Comparison of ENCODE assay signal across 21 cellular contexts in the genomic region with DNA sequence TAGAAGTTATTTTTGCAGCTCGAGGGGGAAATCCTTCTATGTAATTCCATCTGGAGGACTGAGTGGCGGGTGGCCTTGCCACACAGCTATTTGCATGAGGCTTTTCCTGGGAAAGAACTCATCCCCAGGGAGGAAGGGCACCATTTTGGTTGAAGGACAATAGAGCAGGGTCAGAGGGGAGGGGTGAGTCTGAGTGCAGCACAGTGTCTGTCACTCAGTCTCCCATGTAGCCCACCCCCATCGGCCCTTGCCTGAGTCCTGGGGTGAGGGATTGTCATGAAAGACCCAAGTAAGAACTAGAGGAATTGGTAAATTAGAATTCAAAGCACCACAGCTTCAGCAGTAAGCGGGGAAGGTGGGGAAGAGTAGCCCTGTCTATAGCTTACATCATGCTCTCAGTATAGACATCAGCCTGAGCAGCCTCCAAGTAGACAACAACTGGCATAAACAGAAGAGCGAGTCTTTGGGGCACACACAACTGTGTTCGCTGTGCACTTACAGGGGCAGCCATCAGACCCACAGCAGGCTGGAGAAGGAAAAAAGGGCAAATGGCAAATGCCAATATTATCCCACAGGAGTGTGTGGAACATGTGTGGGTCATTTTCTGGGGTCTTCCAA.
DNase-seq lines count a peak whose midpoint lies in the region; ATAC-seq and TF ChIP-seq lines count a peak whose summit lies in the region.
"Had no signal": no experiment of that assay in that cellular context is flagged by ENCODE, and none has a peak within 500 bp of the region (broad histone marks: within the 10 kb centered on the region; RNA-seq: fewer than 3 reads in every experiment).

No MANE protein-coding gene starts in this region.

- H3K4me1 ChIP-seq in ES-I3 (ENCODE audit: insufficient read depth, low read length) (peaks cover 42% of the 10 kb centered on the region), right atrium auricular region (peaks cover 0 to 17% of the 10 kb centered on the region in 2 donors)
- H3K4me1 ChIP-seq: vagina had no signal

- H3K9me3 ChIP-seq in ES-I3 (ENCODE audit: control insufficient read depth, insufficient read depth, low read length) (no peaks in the 10 kb centered on the region), right atrium auricular region (peaks cover 0 to 4% of the 10 kb centered on the region in 2 donors)
- H3K9me3 ChIP-seq: esophagus muscularis mucosa, sigmoid colon, vagina had no signal

- H3K4me3 Mint-ChIP-seq in chondrocyte (ENCODE audit: unreplicated experiment) (no peak overlapping the region), nephron progenitor cell (no peak overlapping the region), progenitor cell of endocrine pancreas (ENCODE audit: low read depth) (no peak overlapping the region), MCF 10A (ENCODE audit: unreplicated experiment) (no peak overlapping the region)
- H3K4me3 Mint-ChIP-seq: activated CD8-positive, alpha-beta T cell treated with anti-CD3 and anti-CD28 coated beads, Interleukin-2, amount 10 ng/mL, durations not matched to agents 7 days and 5 days; activated naive CD4-positive, alpha-beta T cell treated with anti-CD3 and anti-CD28 coated beads, Interleukin-2, amount 10 ng/mL, durations not matched to agents 7 days and 5 days; activated T-cell treated with anti-CD3 and anti-CD28 coated beads, Interleukin-2, amount 50 U/mL, for 24 hours; CD4-positive, CD25-positive, alpha-beta regulatory T cell had no signal

- no peaks in the 10 kb centered on the region for H3K27me3 Mint-ChIP-seq in chondrocyte (ENCODE audit: low read depth)
- peaks cover 4% of the 10 kb centered on the region for H3K27me3 Mint-ChIP-seq in nephron progenitor cell (ENCODE audit: low read depth, poor library complexity)
- no peaks in the 10 kb centered on the region for H3K27me3 Mint-ChIP-seq in progenitor cell of endocrine pancreas
- no peaks in the 10 kb centered on the region for H3K27me3 Mint-ChIP-seq in MCF 10A (ENCODE audit: insufficient read depth, unreplicated experiment)

- H3K9me3 Mint-ChIP-seq in chondrocyte (ENCODE audit: low read depth) (no peaks in the 10 kb centered on the region), nephron progenitor cell (peaks cover 3% of the 10 kb centered on the region), progenitor cell of endocrine pancreas (ENCODE audit: low read depth) (no peaks in the 10 kb centered on the region), MCF 10A (ENCODE audit: unreplicated experiment) (no peaks in the 10 kb centered on the region)
- H3K9me3 Mint-ChIP-seq: activated naive CD4-positive, alpha-beta T cell treated with anti-CD3 and anti-CD28 coated beads, Interleukin-2, amount 10 ng/mL, durations not matched to agents 7 days and 5 days; activated T-cell treated with anti-CD3 and anti-CD28 coated beads, Interleukin-2, amount 50 U/mL, for 24 hours had no signal

- H3K4me1 Mint-ChIP-seq in chondrocyte (ENCODE audit: low read depth): peaks cover 23% of the 10 kb centered on the region
- peaks cover 14% of the 10 kb centered on the region for H3K4me1 Mint-ChIP-seq in nephron progenitor cell
- H3K4me1 Mint-ChIP-seq in progenitor cell of endocrine pancreas (ENCODE audit: low read depth): no peaks in the 10 kb centered on the region
- no peaks in the 10 kb centered on the region for H3K4me1 Mint-ChIP-seq in MCF 10A (ENCODE audit: insufficient read depth, unreplicated experiment)
- H3K4me1 Mint-ChIP-seq: activated naive CD4-positive, alpha-beta T cell treated with anti-CD3 and anti-CD28 coated beads, Interleukin-2, amount 10 ng/mL, durations not matched to agents 7 days and 5 days; CD4-positive, CD25-positive, alpha-beta regulatory T cell had no signal

- H3K27ac ChIP-seq in right atrium auricular region: peak overlapping the region; percentile 14 to 23
- H3K27ac ChIP-seq: vagina had no signal

- H3K27ac Mint-ChIP-seq in chondrocyte (ENCODE audit: unreplicated experiment): peak overlapping the region; percentile 34
- H3K27ac Mint-ChIP-seq in nephron progenitor cell: no peak overlapping the region
- H3K27ac Mint-ChIP-seq in progenitor cell of endocrine pancreas: no peak overlapping the region
- H3K27ac Mint-ChIP-seq in MCF 10A (ENCODE audit: low read depth, unreplicated experiment): no peak overlapping the region
- H3K27ac Mint-ChIP-seq: activated CD8-positive, alpha-beta T cell treated with anti-CD3 and anti-CD28 coated beads, Interleukin-2, amount 10 ng/mL, durations not matched to agents 7 days and 5 days; activated naive CD4-positive, alpha-beta T cell treated with anti-CD3 and anti-CD28 coated beads, Interleukin-2, amount 10 ng/mL, durations not matched to agents 7 days and 5 days; activated T-cell treated with anti-CD3 and anti-CD28 coated beads, Interleukin-2, amount 50 U/mL, for 24 hours; CD4-positive, CD25-positive, alpha-beta regulatory T cell had no signal

- POLR2A ChIA-PET in MCF 10A (lab: Yijun Ruan, JAX): interaction anchor here (1.1 kb wide), 1 partner anchor 171 kb away, joined by 3 read pairs; no protein-coding TSS in a partner anchor

- no peak for ATAC-seq in GM21360 (IDR thresholded peaks at IDR 0.05; ENCODE audit: unreplicated experiment)
- ATAC-seq: activated CD8-positive, alpha-beta T cell treated with anti-CD3 and anti-CD28 coated beads, Interleukin-2, amount 10 ng/mL, durations not matched to agents 7 days and 5 days had no signal

- no peaks in the 10 kb centered on the region for H3K27me3 ChIP-seq in right atrium auricular region
- H3K27me3 ChIP-seq: esophagus muscularis mucosa, sigmoid colon, vagina had no signal

- H3K36me3 ChIP-seq in ES-I3 (ENCODE audit: insufficient read depth, low read length): no peaks in the 10 kb centered on the region
- H3K36me3 ChIP-seq in right atrium auricular region: peaks cover 5% of the 10 kb centered on the region
- H3K36me3 ChIP-seq: esophagus muscularis mucosa, sigmoid colon, vagina had no signal

- no peak for DNase-seq in chondrocyte (ENCODE audit: low spot score)
- no peak for DNase-seq in right atrium auricular region (ENCODE audit: low spot score)
- peak; percentile 4 for DNase-seq in nephron progenitor cell
- DNase-seq in progenitor cell of endocrine pancreas (ENCODE audit: low spot score, unreplicated experiment): no peak
- no peak for DNase-seq in MCF 10A (ENCODE audit: unreplicated experiment)
- no peak for DNase-seq in mesenteric fat pad (ENCODE audit: low spot score)
- DNase-seq: activated CD8-positive, alpha-beta T cell treated with anti-CD3 and anti-CD28 coated beads, Interleukin-2, amount 10 ng/mL, durations not matched to agents 7 days and 5 days; activated naive CD4-positive, alpha-beta T cell treated with anti-CD3 and anti-CD28 coated beads, Interleukin-2, amount 10 ng/mL, durations not matched to agents 7 days and 5 days; activated T-cell treated with anti-CD3 and anti-CD28 coated beads, Interleukin-2, amount 50 U/mL, for 24 hours; CD4-positive, CD25-positive, alpha-beta regulatory T cell; central memory CD4-positive, alpha-beta T cell; DMS153; effector CD4-positive, alpha-beta T cell; GF-D8; NCI-H1417; NCI-H524; sigmoid colon had no signal

- intact Hi-C loops in MCF 10A (cut with micrococcal nuclease): no loop called here

- BruUV-seq in MCF 10A (replicated peaks; lab: Mats Ljungman, UMichigan): no TSS peak

- H3K36me3 Mint-ChIP-seq in chondrocyte (ENCODE audit: low read depth): no peaks in the 10 kb centered on the region
- no peaks in the 10 kb centered on the region for H3K36me3 Mint-ChIP-seq in nephron progenitor cell (ENCODE audit: low read depth)
- H3K36me3 Mint-ChIP-seq in progenitor cell of endocrine pancreas (ENCODE audit: insufficient read depth): no peaks in the 10 kb centered on the region
- H3K36me3 Mint-ChIP-seq in MCF 10A (ENCODE audit: insufficient read depth, unreplicated experiment): no peaks in the 10 kb centered on the region
- H3K36me3 Mint-ChIP-seq: activated naive CD4-positive, alpha-beta T cell treated with anti-CD3 and anti-CD28 coated beads, Interleukin-2, amount 10 ng/mL, durations not matched to agents 7 days and 5 days; CD4-positive, CD25-positive, alpha-beta regulatory T cell had no signal

- no peak overlapping the region for H3K4me3 ChIP-seq in right atrium auricular region
- H3K4me3 ChIP-seq: esophagus muscularis mucosa, sigmoid colon, vagina had no signal

- H3K9ac ChIP-seq in ES-I3 (ENCODE audit: low read depth, low read length): peak overlapping the region; percentile 8; the same call in 1 of the 2 replicates

- CTCF ChIA-PET in MCF 10A (lab: Yijun Ruan, JAX): interaction anchor here (0.6 to 1.4 kb wide), 6 partner anchors 9 to 132 kb away, joined by 3 to 4 read pairs (median 4); partner anchors contain the start of gene COX7A2

- TF ChIP-seq CTCF in chondrocyte (IDR thresholded peaks at IDR 0.05) (no peak), right atrium auricular region (IDR thresholded peaks at IDR 0.05) (no peak), nephron progenitor cell (IDR thresholded peaks at IDR 0.05) (no peak), progenitor cell of endocrine pancreas (IDR thresholded peaks at IDR 0.05; ENCODE audit: unreplicated experiment) (no peak), MCF 10A (IDR thresholded peaks at IDR 0.05; ENCODE audit: unreplicated experiment) (no peak)
